In the genomic region with DNA sequence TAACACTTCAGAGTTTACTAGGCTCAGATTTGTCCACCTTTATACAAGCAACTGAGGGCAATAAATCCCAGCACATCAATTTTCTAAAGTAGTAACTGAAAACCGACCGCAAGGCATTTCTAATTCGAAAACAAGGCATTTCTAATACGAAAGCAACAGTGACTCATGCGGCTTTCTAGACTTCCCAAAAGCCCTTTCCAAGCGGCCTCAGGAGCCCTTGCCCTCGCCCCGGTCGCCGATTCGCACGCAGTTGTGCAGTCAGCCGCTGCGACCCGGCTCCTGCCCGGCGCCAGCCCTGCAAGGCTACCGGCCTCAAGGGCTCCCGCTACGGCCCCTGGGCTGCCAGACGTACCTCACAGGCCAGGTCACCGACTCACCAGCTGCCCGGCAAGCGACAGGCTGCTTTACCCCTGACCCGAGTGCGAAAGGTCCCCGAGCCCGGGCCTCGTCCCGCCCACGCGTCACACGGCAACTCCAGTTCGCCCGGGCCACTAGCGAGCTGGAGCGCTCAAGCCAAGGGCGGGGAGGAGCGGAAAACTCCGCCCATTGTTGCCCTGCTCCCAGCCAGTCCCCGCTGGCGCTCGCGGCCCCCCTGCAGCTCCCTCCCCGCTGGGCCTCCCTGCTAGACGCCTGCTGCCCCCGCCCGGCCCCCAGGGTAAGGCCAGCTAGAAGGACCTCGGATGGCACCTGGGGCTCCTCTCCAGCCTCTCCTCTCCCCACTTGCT, we compare ENCODE assay signal across 8 cellular contexts. TPM values are rescaled to one million over a fixed set of nuclear protein-coding genes. Genes with fewer than 3 reads are reported as not detected.
DNase-seq lines count a peak whose midpoint lies in the region; ATAC-seq and TF ChIP-seq lines count a peak whose summit lies in the region.

No MANE protein-coding gene starts in this region.

- peak overlapping the region; percentile 87 to 91 for H3K27ac Mint-ChIP-seq in activated naive CD4-positive, alpha-beta T cell treated with anti-CD3 and anti-CD28 coated beads, Interleukin-2, amount 50 U/mL, for 72 hours

- H3K4me1 ChIP-seq in HUES48 (ENCODE audit: control insufficient read depth, insufficient read depth, low read length) (peaks cover 16% of the 10 kb centered on the region), SK-N-SH (ENCODE audit: control insufficient read depth in 1 of 2, insufficient read depth in 2 of 2, low read depth in 1 of 2, low read length in 1 of 2) (peaks cover 8 to 18% of the 10 kb centered on the region in 2 experiments), osteoblast (ENCODE audit: insufficient read depth, low read length) (peaks cover 91% of the 10 kb centered on the region), thoracic aorta (ENCODE audit: control insufficient read depth in 1 of 2, low read depth in 2 of 2) (peaks cover 25 to 75% of the 10 kb centered on the region in 2 donors)

- WGBS in SK-N-SH (ENCODE audit: low lambda C conversion rate): 3% methylated on average over 23 of the region's 49 CpGs

- H3K27ac ChIP-seq in HUES48 (ENCODE audit: low read depth, low read length): peak overlapping the region; percentile 89
- H3K27ac ChIP-seq in SK-N-SH (ENCODE audit: low read depth in 2 of 2, low read length in 1 of 2): peak overlapping the region; percentile 71 to 86
- H3K27ac ChIP-seq in osteoblast (ENCODE audit: low read depth, low read length): peak overlapping the region; percentile 97
- H3K27ac ChIP-seq in thoracic aorta: peak overlapping the region; percentile 75 to 80

- H3K9me3 ChIP-seq in HUES48 (ENCODE audit: control insufficient read depth, insufficient read depth, low read length) (no peaks in the 10 kb centered on the region), SK-N-SH (no peaks in the 10 kb centered on the region), osteoblast (ENCODE audit: low read depth, low read length) (no peaks in the 10 kb centered on the region), thoracic aorta (no peaks in the 10 kb centered on the region)

- H3K4me3 ChIP-seq in HUES48 (ENCODE audit: low read depth, low read length) (peak overlapping the region; percentile 85), SK-N-SH (ENCODE audit: low read depth in 2 of 2, low read length in 1 of 2) (peak overlapping the region; percentile 79 to 82), osteoblast (ENCODE audit: insufficient read depth, low read length) (peak overlapping the region; percentile 78), thoracic aorta (peak overlapping the region; percentile 87)

- no peaks in the 10 kb centered on the region for H3K9me2 ChIP-seq in SK-N-SH

- no peak for TF ChIP-seq EP300 in SK-N-SH (IDR thresholded peaks at IDR 0.05; ENCODE audit: borderline replicate concordance in 1 of 2, low read depth in 1 of 2, low read length in 1 of 2)

- intact Hi-C loops in head of caudate nucleus (cut with DNase I): no loop called here

- DNase-seq in DMS153 (lab: John Stamatoyannopoulos, UW) (peak; percentile 76), SK-N-SH (peak; percentile 94), head of caudate nucleus (peak; percentile 77 to 95 (median 90)), osteoblast (ENCODE audit: insufficient read length, low spot score, missing footprints) (peak; percentile 93), thoracic aorta (ENCODE audit: low spot score) (peak; percentile 62)
- peak; percentile 80 to 90 for DNase-seq in activated naive CD4-positive, alpha-beta T cell treated with anti-CD3 and anti-CD28 coated beads, Interleukin-2, amount 50 U/mL, for 72 hours (ENCODE audit: low spot score in 2 of 2)

- POLR2A ChIA-PET in SK-N-SH (lab: Yijun Ruan, JAX): interaction anchor here (0.8 kb wide), 1 partner anchor 18 kb away, joined by 3 read pairs; no protein-coding TSS in a partner anchor

- H3K9ac ChIP-seq in HUES48 (ENCODE audit: low read depth, low read length): peak overlapping the region; percentile 68
- H3K9ac ChIP-seq in SK-N-SH: peak overlapping the region; percentile 68

- TF ChIP-seq RAD21 in SK-N-SH (IDR thresholded peaks at IDR 0.05; ENCODE audit: low read length): 0 out of 2 replicates have a peak, but pooled peaks have one; percentile 24

- TF ChIP-seq CTCF in SK-N-SH (IDR thresholded peaks at IDR 0.05): peak; percentile 49
- TF ChIP-seq CTCF in osteoblast (IDR thresholded peaks at IDR 0.05; ENCODE audit: extremely low read depth, low read depth, low read length): peak; percentile 23
- TF ChIP-seq CTCF in thoracic aorta (IDR thresholded peaks at IDR 0.05): peak; percentile 24

- H3K36me3 ChIP-seq in HUES48 (ENCODE audit: control insufficient read depth, insufficient read depth, low read length) (no peaks in the 10 kb centered on the region), SK-N-SH (replicated peaks in 1 of 2; ENCODE audit: control insufficient read depth in 1 of 2, insufficient read depth in 2 of 2, low read length in 1 of 2) (peaks cover 5 to 6% of the 10 kb centered on the region in 2 experiments), osteoblast (ENCODE audit: insufficient read depth, low read length) (no peaks in the 10 kb centered on the region), thoracic aorta (no peaks in the 10 kb centered on the region)

- ATAC-seq in GM21447 (IDR thresholded peaks at IDR 0.05; ENCODE audit: unreplicated experiment) (peak; percentile 94), thoracic aorta (ENCODE audit: insufficient number of reproducible peaks, low FRiP score, low read depth) (peak; percentile 88)
- peak; percentile 93 to 97 for ATAC-seq in activated naive CD4-positive, alpha-beta T cell treated with anti-CD3 and anti-CD28 coated beads, Interleukin-2, amount 50 U/mL, for 72 hours

- no peaks in the 10 kb centered on the region for H3K9me3 Mint-ChIP-seq in activated naive CD4-positive, alpha-beta T cell treated with anti-CD3 and anti-CD28 coated beads, Interleukin-2, amount 50 U/mL, for 72 hours

- H3K4me2 ChIP-seq in SK-N-SH (peak overlapping the region; percentile 85), osteoblast (ENCODE audit: insufficient read depth, low read length) (peak overlapping the region; percentile 82)

- no peaks in the 10 kb centered on the region for H3K27me3 ChIP-seq in HUES48 (ENCODE audit: control insufficient read depth, insufficient read depth, low read length)
- no peaks in the 10 kb centered on the region for H3K27me3 ChIP-seq in SK-N-SH (ENCODE audit: insufficient read depth)
- no peaks in the 10 kb centered on the region for H3K27me3 ChIP-seq in osteoblast (ENCODE audit: insufficient read depth, low read length)
- no peaks in the 10 kb centered on the region for H3K27me3 ChIP-seq in thoracic aorta (replicated peaks; ENCODE audit: insufficient read depth)

- CTCF ChIA-PET in SK-N-SH (lab: Yijun Ruan, JAX): no interaction called here

- H3F3A ChIP-seq in SK-N-SH (replicated peaks; ENCODE audit: insufficient read depth): peaks cover 14% of the 10 kb centered on the region

- H4K20me1 ChIP-seq in SK-N-SH (ENCODE audit: insufficient read depth) (peaks cover 45% of the 10 kb centered on the region), osteoblast (ENCODE audit: insufficient read depth, low read length) (peaks cover 56% of the 10 kb centered on the region)

- H3K36me3 Mint-ChIP-seq in activated naive CD4-positive, alpha-beta T cell treated with anti-CD3 and anti-CD28 coated beads, Interleukin-2, amount 50 U/mL, for 72 hours: no peaks in the 10 kb centered on the region

- H3K79me2 ChIP-seq in SK-N-SH (ENCODE audit: insufficient read depth): peaks cover 95% of the 10 kb centered on the region
- peaks cover 93% of the 10 kb centered on the region for H3K79me2 ChIP-seq in osteoblast (ENCODE audit: insufficient read depth, low read length)

- H2AFZ ChIP-seq in SK-N-SH (ENCODE audit: low read depth) (peak overlapping the region; percentile 75), osteoblast (ENCODE audit: low read length) (peak overlapping the region; percentile 87)

TF ChIP-seq in SK-N-SH, 30 proteins besides CTCF, POLR2A, EP300 and RAD21 (continues in another document):
- TF ChIP-seq FOXJ3 (CRISPR knock-in tag; IDR thresholded peaks at IDR 0.05) (no peak), NFIC (IDR thresholded peaks at IDR 0.05; ENCODE audit: borderline replicate concordance) (no peak), CHD2 (IDR thresholded peaks at IDR 0.05; ENCODE audit: low read length, partially characterized antibody) (peak; percentile 13), RFX5 (IDR thresholded peaks at IDR 0.05; ENCODE audit: low read length) (no peak), SIN3A (IDR thresholded peaks at IDR 0.05; ENCODE audit: borderline replicate concordance, low read depth, low read length) (no peak), RXRA (IDR thresholded peaks at IDR 0.05; ENCODE audit: borderline replicate concordance, low read depth) (peak; percentile 33; the same call in 1 of the 2 replicates)
- TF ChIP-seq, protein P1, sequence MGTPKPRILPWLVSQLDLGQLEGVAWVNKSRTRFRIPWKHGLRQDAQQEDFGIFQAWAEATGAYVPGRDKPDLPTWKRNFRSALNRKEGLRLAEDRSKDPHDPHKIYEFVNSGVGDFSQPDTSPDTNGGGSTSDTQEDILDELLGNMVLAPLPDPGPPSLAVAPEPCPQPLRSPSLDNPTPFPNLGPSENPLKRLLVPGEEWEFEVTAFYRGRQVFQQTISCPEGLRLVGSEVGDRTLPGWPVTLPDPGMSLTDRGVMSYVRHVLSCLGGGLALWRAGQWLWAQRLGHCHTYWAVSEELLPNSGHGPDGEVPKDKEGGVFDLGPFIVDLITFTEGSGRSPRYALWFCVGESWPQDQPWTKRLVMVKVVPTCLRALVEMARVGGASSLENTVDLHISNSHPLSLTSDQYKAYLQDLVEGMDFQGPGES (IDR thresholded peaks at IDR 0.05; ENCODE audit: low read depth, low read length): no peak

RNA-seq across cellular contexts. Expression of gene NCOA4, which starts 7.3 kb away (rescaled TPM):
- polyA plus RNA-seq in SK-N-SH (2012; rRNA removed): 30.3 and 44.9 TPM in 2 replicates
- 46.0 and 47.0 TPM in 2 replicates for polyA plus RNA-seq in SK-N-SH (2012; cell fraction: cytosol; rRNA removed)
- polyA plus RNA-seq in SK-N-SH (2012; cell fraction: nucleus; rRNA removed): 16.1 and 30.8 TPM in 2 replicates
- 100 to 1,000 TPM in 1 of 2 donors, 10 to 100 TPM in 1; 90.0 to 128 TPM for total RNA-seq in activated naive CD4-positive, alpha-beta T cell treated with anti-CD3 and anti-CD28 coated beads, Interleukin-2, amount 50 U/mL, for 72 hours
- total RNA-seq in osteoblast (260 TPM in 2 replicates), thoracic aorta (100 to 1,000 TPM; 101 to 111 TPM)

RNA-seq across cellular contexts. Expression of gene MSMB, which starts 22.9 kb away (rescaled TPM):
- polyA plus RNA-seq in SK-N-SH (2012; rRNA removed): not detected in 2 replicates
- polyA plus RNA-seq in SK-N-SH (2012; cell fraction: cytosol; rRNA removed): not detected in 2 replicates
- polyA plus RNA-seq in SK-N-SH (2012; cell fraction: nucleus; rRNA removed): not detected in 2 replicates
- not detected for total RNA-seq in activated naive CD4-positive, alpha-beta T cell treated with anti-CD3 and anti-CD28 coated beads, Interleukin-2, amount 50 U/mL, for 72 hours
- total RNA-seq in osteoblast (not detected in 2 replicates), thoracic aorta (not detected)

RNA-seq across cellular contexts. Expression of gene TIMM23, which starts 50.9 kb away (rescaled TPM):
- 87.0 and 96.4 TPM in 2 replicates for polyA plus RNA-seq in SK-N-SH (2012; rRNA removed)
- polyA plus RNA-seq in SK-N-SH (2012; cell fraction: cytosol; rRNA removed): 111 and 139 TPM in 2 replicates
- polyA plus RNA-seq in SK-N-SH (2012; cell fraction: nucleus; rRNA removed): 25.1 and 42.9 TPM in 2 replicates
- total RNA-seq in activated naive CD4-positive, alpha-beta T cell treated with anti-CD3 and anti-CD28 coated beads, Interleukin-2, amount 50 U/mL, for 72 hours: 10 to 100 TPM; 49.6 to 70.6 TPM
- total RNA-seq in osteoblast: 60.4 and 62.6 TPM in 2 replicates
- total RNA-seq in thoracic aorta: 10 to 100 TPM; 37.9 to 51.5 TPM

Comparison
In these comparisons a context has a peak if more than half of its experiments do, and no peak if none do; other contexts are left out.
1. Peak in every context shown above with its lines: DNase-seq, ATAC-seq, H3K4me3 ChIP-seq and H3K27ac ChIP-seq.